In the genomic region with DNA sequence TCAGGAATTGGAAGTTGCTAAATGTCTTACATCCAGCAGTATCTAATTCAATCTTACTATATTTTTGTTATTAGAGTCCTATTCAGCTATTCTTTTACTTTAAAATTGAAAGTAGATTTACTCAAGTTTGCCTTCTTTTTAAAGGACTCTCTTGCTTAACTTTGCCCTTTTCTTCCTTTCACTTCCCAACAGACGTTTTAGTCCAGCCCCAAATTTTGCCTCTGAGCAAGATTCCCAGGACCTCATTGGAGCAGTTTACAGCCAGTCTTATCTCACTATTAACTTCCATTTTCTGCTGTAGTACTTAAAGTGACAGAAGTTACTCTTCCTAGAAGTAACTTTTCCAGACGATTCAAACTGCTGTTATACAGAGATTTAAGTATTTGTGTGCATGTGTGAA, we compare ENCODE assay signal across 8 cellular contexts. TPM values are rescaled to one million over a fixed set of nuclear protein-coding genes. Genes with fewer than 3 reads are reported as not detected.
DNase-seq lines count a peak whose midpoint lies in the region; ATAC-seq, FAIRE-seq and TF ChIP-seq lines count a peak whose summit lies in the region.

No MANE protein-coding gene starts in this region.

- no peak overlapping the region for H3K27ac Mint-ChIP-seq in activated T-helper 1 cell treated with anti-CD3 and anti-CD28 coated beads, Interleukin-12 subunit alpha, Interleukin-12 subunit beta, Interleukin-2, Interleukin-4 antibody, amounts not matched to agents 30 ng/mL and 10 ng/mL and 1 ng/mL, durations not matched to agents 14 hours and 24 hours and 36 hours

- peak overlapping the region; percentile 68 for H3K4me3 Mint-ChIP-seq in activated T-helper 1 cell treated with anti-CD3 and anti-CD28 coated beads, Interleukin-12 subunit alpha, Interleukin-12 subunit beta, Interleukin-2, Interleukin-4 antibody, amounts not matched to agents 30 ng/mL and 10 ng/mL and 1 ng/mL, durations not matched to agents 14 hours and 24 hours and 36 hours

- H3K27me3 ChIP-seq in left ventricle myocardium inferior (ENCODE audit: low read depth), result no peaks in the 10 kb centered on the region
- no peaks in the 10 kb centered on the region for H3K27me3 ChIP-seq in skeletal muscle tissue (ENCODE audit: control insufficient read depth in 3 of 3, insufficient read depth in 3 of 3, low read length in 3 of 3)

- H3K9me3 ChIP-seq in left ventricle myocardium inferior (replicated peaks) (no peaks in the 10 kb centered on the region), skeletal muscle tissue (ENCODE audit: control insufficient read depth in 3 of 3, low read length in 3 of 3) (no peaks in the 10 kb centered on the region)

- H3K27ac ChIP-seq in left ventricle myocardium inferior (replicated peaks) (peak overlapping the region; percentile 93), skeletal muscle tissue (ENCODE audit: low read depth, low read length) (peak overlapping the region; percentile 28)

- FAIRE-seq in H54 (lab: Jason Lieb, UNC) (peak; percentile 94), GM19239 (lab: Jason Lieb, UNC) (no peak)

- peaks cover 35% of the 10 kb centered on the region for H3K4me1 Mint-ChIP-seq in activated T-helper 1 cell treated with anti-CD3 and anti-CD28 coated beads, Interleukin-12 subunit alpha, Interleukin-12 subunit beta, Interleukin-2, Interleukin-4 antibody, amounts not matched to agents 30 ng/mL and 10 ng/mL and 1 ng/mL, durations not matched to agents 14 hours and 24 hours and 36 hours (ENCODE audit: low read depth)

- no peak for ATAC-seq in GM19467 (IDR thresholded peaks at IDR 0.05; ENCODE audit: unreplicated experiment)

- H3K36me3 Mint-ChIP-seq in activated T-helper 1 cell treated with anti-CD3 and anti-CD28 coated beads, Interleukin-12 subunit alpha, Interleukin-12 subunit beta, Interleukin-2, Interleukin-4 antibody, amounts not matched to agents 30 ng/mL and 10 ng/mL and 1 ng/mL, durations not matched to agents 14 hours and 24 hours and 36 hours (ENCODE audit: low read depth), result peaks cover 6% of the 10 kb centered on the region

- peaks cover 47% of the 10 kb centered on the region for H3K27me3 Mint-ChIP-seq in activated T-helper 1 cell treated with anti-CD3 and anti-CD28 coated beads, Interleukin-12 subunit alpha, Interleukin-12 subunit beta, Interleukin-2, Interleukin-4 antibody, amounts not matched to agents 30 ng/mL and 10 ng/mL and 1 ng/mL, durations not matched to agents 14 hours and 24 hours and 36 hours (ENCODE audit: insufficient read depth)

- TF ChIP-seq POLR2A in H54 (IDR thresholded peaks at IDR 0.05; ENCODE audit: low read depth, low read length), result no peak

- intact Hi-C loops in activated T-helper 1 cell treated with anti-CD3 and anti-CD28 coated beads, Interleukin-12 subunit alpha, Interleukin-12 subunit beta, Interleukin-2, Interleukin-4 antibody, amounts not matched to agents 30 ng/mL and 10 ng/mL and 1 ng/mL, durations not matched to agents 14 hours and 24 hours and 36 hours (cut with micrococcal nuclease), result loop anchor here (10.0 kb wide), 2 partner anchors 259 to 361 kb away; partner anchors contain the start of gene STRN
- intact Hi-C loops in left ventricle myocardium inferior (cut with micrococcal nuclease), result no loop called here

- peaks cover 43% of the 10 kb centered on the region for H3K4me1 ChIP-seq in left ventricle myocardium inferior
- peaks cover 6 to 14% (median 9%) of the 10 kb centered on the region in 3 donors for H3K4me1 ChIP-seq in skeletal muscle tissue (ENCODE audit: control insufficient read depth in 3 of 3, insufficient read depth in 3 of 3, low read length in 3 of 3)

- H3K4me3 ChIP-seq in left ventricle myocardium inferior, result peak overlapping the region; percentile 89
- H3K4me3 ChIP-seq in skeletal muscle tissue (ENCODE audit: low read length in 3 of 3), result peak overlapping the region in 1 of 3 donors; percentile 16

- no peaks in the 10 kb centered on the region for H3K9me3 Mint-ChIP-seq in activated T-helper 1 cell treated with anti-CD3 and anti-CD28 coated beads, Interleukin-12 subunit alpha, Interleukin-12 subunit beta, Interleukin-2, Interleukin-4 antibody, amounts not matched to agents 30 ng/mL and 10 ng/mL and 1 ng/mL, durations not matched to agents 14 hours and 24 hours and 36 hours

- H3K9ac ChIP-seq in skeletal muscle tissue (ENCODE audit: low read depth in 1 of 3, low read length in 3 of 3), result peak overlapping the region in 1 of 3 donors; percentile 33

- DNase-seq in H54 (ENCODE audit: insufficient read length, low spot score), result peak; percentile 69
- DNase-seq in activated T-helper 1 cell treated with anti-CD3 and anti-CD28 coated beads, Interleukin-12 subunit alpha, Interleukin-12 subunit beta, Interleukin-2, Interleukin-4 antibody, amounts not matched to agents 30 ng/mL and 10 ng/mL and 1 ng/mL, durations not matched to agents 14 hours and 24 hours and 36 hours (ENCODE audit: low spot score), result no peak
- no peak for DNase-seq in left ventricle myocardium inferior
- no peak for DNase-seq in SW480 (ENCODE audit: low spot score)
- DNase-seq in GM19239 (ENCODE audit: insufficient read length, low spot score), result no peak
- DNase-seq in activated T-cell treated with anti-CD3 and anti-CD28 coated beads for 4 hours, result no peak

- no peak for TF ChIP-seq CTCF in left ventricle myocardium inferior (IDR thresholded peaks at IDR 0.05; ENCODE audit: borderline replicate concordance)

- H3K36me3 ChIP-seq in left ventricle myocardium inferior (no peaks in the 10 kb centered on the region), skeletal muscle tissue (ENCODE audit: control insufficient read depth in 3 of 3, insufficient read depth in 3 of 3, low read length in 3 of 3) (no peaks in the 10 kb centered on the region)

RNA-seq across cellular contexts. Expression of gene PRKD3, which starts 1.7 kb away (rescaled TPM):
- total RNA-seq in activated T-helper 1 cell treated with anti-CD3 and anti-CD28 coated beads, Interleukin-12 subunit alpha, Interleukin-12 subunit beta, Interleukin-2, Interleukin-4 antibody, amounts not matched to agents 30 ng/mL and 10 ng/mL and 1 ng/mL, durations not matched to agents 14 hours and 24 hours and 36 hours, result 23.9 and 24.3 TPM in 2 replicates
- total RNA-seq in left ventricle myocardium inferior (14.8 TPM), skeletal muscle tissue (48.5 TPM)

RNA-seq across cellular contexts. Expression of gene QPCT, which starts 18.1 kb away (rescaled TPM):
- total RNA-seq in activated T-helper 1 cell treated with anti-CD3 and anti-CD28 coated beads, Interleukin-12 subunit alpha, Interleukin-12 subunit beta, Interleukin-2, Interleukin-4 antibody, amounts not matched to agents 30 ng/mL and 10 ng/mL and 1 ng/mL, durations not matched to agents 14 hours and 24 hours and 36 hours, result 1.6 and 3.8 TPM in 2 replicates
- total RNA-seq in left ventricle myocardium inferior (2.0 TPM), skeletal muscle tissue (5.2 TPM)
